Comparison of ENCODE assay signal across 1 cellular context in genomic region chr17:18949566-18949965, GRCh38.
TF ChIP-seq lines count a peak whose summit lies in the region.

No MANE protein-coding gene starts in this region.

TF ChIP-seq in IMR-90, 13 proteins besides CTCF, POLR2A, EP300 and RAD21:
- no peak for TF ChIP-seq ELK1 (IDR thresholded peaks at IDR 0.05; ENCODE audit: borderline replicate concordance, low read depth, low read length)
